24 cellular contexts compared by ENCODE assay signal in genomic region chr6:124997196-124997875, GRCh38. TPM values are rescaled to one million over a fixed set of nuclear protein-coding genes. Genes with fewer than 3 reads are reported as not detected.
A peak's percentile ranks its signal among the peaks of the same experiment; 100 is the strongest.
DNase-seq lines count a peak whose midpoint lies in the region; ATAC-seq, FAIRE-seq and TF ChIP-seq lines count a peak whose summit lies in the region.
"Had no signal": no experiment of that assay in that cellular context is flagged by ENCODE, and none has a peak within 500 bp of the region (broad histone marks: within the 10 kb centered on the region; RNA-seq: fewer than 3 reads in every experiment).

No MANE protein-coding gene starts in this region.

- H3K27ac Mint-ChIP-seq in mesothelial cell of epicardium, result peak overlapping the region; percentile 25
- H3K27ac Mint-ChIP-seq: CD14-positive monocyte, IgD-negative memory B cell had no signal

- CTCF ChIA-PET in GM12878 (lab: Yijun Ruan, JAX), result no interaction called here

- SMC1A ChIA-PET in GM12878 (lab: Charles Lee; ENCODE audit: uncharacterized antibody, unreplicated experiment), result no interaction called here

- H4K91ac ChIP-seq in trophoblast cell (ENCODE audit: low read depth, low read length), result no peak overlapping the region

- H2AK5ac ChIP-seq in trophoblast cell (ENCODE audit: low read length), result no peak overlapping the region

- RAD21 ChIA-PET in GM12878 (lab: Charles Lee; ENCODE audit: unreplicated experiment), result no interaction called here

- in situ Hi-C loops in GM12878 (cut with MboI), result no loop called here

- no TSS peak for BruUV-seq in GM12878 (replicated peaks; lab: Mats Ljungman, UMichigan)

- no peak overlapping the region for H2BK5ac ChIP-seq in trophoblast cell (ENCODE audit: low read depth, low read length, poor library complexity)

- H3K4me1 ChIP-seq in GM12878 (ENCODE audit: control insufficient read depth, insufficient read depth, low read length) (no peaks in the 10 kb centered on the region), trophoblast cell (ENCODE audit: control insufficient read depth in 1 of 2, insufficient read depth in 2 of 2, low read length in 2 of 2) (peaks cover 0 to 4% of the 10 kb centered on the region in 2 experiments), vagina (peaks cover 22% of the 10 kb centered on the region)

- H3K9me3 ChIP-seq in GM12878 (replicated peaks; ENCODE audit: control insufficient read depth, insufficient read depth, low read length) (no peaks in the 10 kb centered on the region), trophoblast cell (ENCODE audit: insufficient read depth, low read depth, low read length) (no peaks in the 10 kb centered on the region), vagina (no peaks in the 10 kb centered on the region)
- H3K9me3 ChIP-seq: BLaER1 had no signal

- H4K12ac ChIP-seq in trophoblast cell (ENCODE audit: low read depth, low read length), result no peak overlapping the region

- no peak for TF ChIP-seq CTCF in D721Med (IDR thresholded peaks at IDR 0.05; ENCODE audit: insufficient read depth, missing control alignments)
- TF ChIP-seq CTCF in GM12878 (IDR thresholded peaks at IDR 0.05 in 2 of 3, conservative IDR thresholded peaks at IDR 0.05 in 1 of 3; ENCODE audit: control insufficient read depth in 2 of 3, extremely low read depth in 1 of 3, insufficient read depth in 1 of 3, low read depth in 3 of 3, low read length in 3 of 3), result no peak
- no peak for TF ChIP-seq CTCF in mesothelial cell of epicardium (IDR thresholded peaks at IDR 0.05; ENCODE audit: unreplicated experiment)
- TF ChIP-seq CTCF in vagina (IDR thresholded peaks at IDR 0.05), result no peak

- FAIRE-seq in D721Med (lab: Jason Lieb, UNC) (peak; percentile 11), GM12878 (lab: Jason Lieb, UNC) (no peak)
- FAIRE-seq: GM12892, GM18507, HepG2 had no signal

- intact Hi-C loops in GM12878 (cut with micrococcal nuclease; ENCODE audit: unreplicated experiment) (no loop called here), vagina (cut with DNase I) (no loop called here)

- H3K4ac ChIP-seq in trophoblast cell (ENCODE audit: low read depth, low read length), result peak overlapping the region; percentile 10

- H3K4me3 ChIP-seq in GM12878 (no peak overlapping the region), trophoblast cell (ENCODE audit: low read depth, low read length) (no peak overlapping the region), vagina (no peak overlapping the region)
- H3K4me3 ChIP-seq: BLaER1 had no signal

- no peak overlapping the region for H3K4me3 Mint-ChIP-seq in mesothelial cell of epicardium
- H3K4me3 Mint-ChIP-seq: CD14-positive monocyte; CD4-positive, alpha-beta memory T cell had no signal

- TF ChIP-seq POLR2A in GM12878 (IDR thresholded peaks at IDR 0.05; ENCODE audit: low read depth, low read length), result no peak
- no peak for TF ChIP-seq POLR2A in vagina (IDR thresholded peaks at IDR 0.05)

- H3K27ac ChIP-seq in GM12878 (ENCODE audit: control insufficient read depth, insufficient read depth), result no peak overlapping the region
- no peak overlapping the region for H3K27ac ChIP-seq in trophoblast cell (ENCODE audit: low read depth, low read length)
- H3K27ac ChIP-seq in vagina, result no peak overlapping the region
- H3K27ac ChIP-seq: BLaER1 had no signal

- no peaks in the 10 kb centered on the region for H3K27me3 Mint-ChIP-seq in mesothelial cell of epicardium (ENCODE audit: low read depth)

- no peak overlapping the region for H2AFZ ChIP-seq in GM12878 (ENCODE audit: control insufficient read depth, low read depth, low read length)
- no peak overlapping the region for H2AFZ ChIP-seq in trophoblast cell (ENCODE audit: insufficient read depth, low read length, poor library complexity)

- no peak overlapping the region for H2BK120ac ChIP-seq in trophoblast cell (ENCODE audit: insufficient read depth, low read length, poor library complexity)

- TF ChIP-seq RAD21 in GM12878 (IDR thresholded peaks at IDR 0.05; ENCODE audit: insufficient read depth, low read depth, low read length), result no peak

- DNase-seq in D721Med (ENCODE audit: insufficient read length, low spot score) (no peak), GM12878 (ENCODE audit: low read depth, low spot score) (no peak), mesothelial cell of epicardium (ENCODE audit: low spot score in 2 of 2, unreplicated experiment in 2 of 2) (no peak), trophoblast cell (peak; percentile 63 to 79), dedifferentiated amniotic fluid mesenchymal stem cell (ENCODE audit: extremely low spot score) (no peak), vagina (ENCODE audit: extremely low spot score in 2 of 2) (no peak)
- DNase-seq: 8988T; CD4-positive, alpha-beta memory T cell; DMS 273 treated with DMSO at 0.1 percent for 48 hours; DMS53; DND-41; EL; GOT3; H7; KG1 had no signal

- H3K18ac ChIP-seq in trophoblast cell (ENCODE audit: low read length), result no peak overlapping the region

- POLR2A ChIA-PET in GM12878 (lab: Charles Lee), result no interaction called here

- H3K36me3 ChIP-seq in GM12878 (ENCODE audit: control insufficient read depth in 2 of 2, insufficient read depth in 2 of 2, low read length in 1 of 2) (no peaks in the 10 kb centered on the region), trophoblast cell (ENCODE audit: control insufficient read depth in 1 of 2, insufficient read depth in 2 of 2, low read length in 2 of 2) (peaks cover 3 to 5% of the 10 kb centered on the region in 2 experiments), vagina (no peaks in the 10 kb centered on the region)
- H3K36me3 ChIP-seq: BLaER1 had no signal

- WGBS in GM12878 (ENCODE audit: insufficient coverage, insufficient replicate concordance, low lambda C conversion rate, missing lambda C conversion rate), result 11% methylated on average over 8 of the region's 8 CpGs
- no CpG with 5 or more reads among the region's 8 CpGs for WGBS in trophoblast cell (ENCODE audit: extremely low coverage, insufficient coverage, insufficient read length)

- no peaks in the 10 kb centered on the region for H3K9me3 Mint-ChIP-seq in mesothelial cell of epicardium
- H3K9me3 Mint-ChIP-seq: CD14-positive monocyte; CD4-positive, alpha-beta memory T cell; IgD-negative memory B cell had no signal

- H3K9ac ChIP-seq in GM12878 (ENCODE audit: control insufficient read depth, insufficient read depth, low read length) (no peak overlapping the region), trophoblast cell (ENCODE audit: low read length) (no peak overlapping the region)
- H3K9ac ChIP-seq: BLaER1 had no signal

- H3K79me2 ChIP-seq in GM12878 (ENCODE audit: control insufficient read depth, insufficient read depth, low read length) (no peaks in the 10 kb centered on the region), trophoblast cell (ENCODE audit: control insufficient read depth, insufficient read depth, low read length, poor library complexity) (no peaks in the 10 kb centered on the region)

- no peak for ATAC-seq in GM12878
- ATAC-seq in GM21737 (IDR thresholded peaks at IDR 0.05; ENCODE audit: unreplicated experiment), result no peak
- no peak for ATAC-seq in HG03025 (IDR thresholded peaks at IDR 0.05; ENCODE audit: low FRiP score, unreplicated experiment)
- ATAC-seq: HCT116, HepG2 had no signal

- no peak overlapping the region for H3K4me2 ChIP-seq in GM12878 (ENCODE audit: control insufficient read depth, insufficient read depth)
- no peak overlapping the region for H3K4me2 ChIP-seq in trophoblast cell (ENCODE audit: low read length)
- H3K4me2 ChIP-seq: BLaER1 had no signal

- no peak overlapping the region for H2BK12ac ChIP-seq in trophoblast cell (ENCODE audit: low read length)

- H3K23ac ChIP-seq in trophoblast cell (ENCODE audit: low read length), result no peak overlapping the region

- no peak for TF ChIP-seq EP300 in GM12878 (IDR thresholded peaks at IDR 0.05; ENCODE audit: borderline replicate concordance in 1 of 2, control insufficient read depth in 1 of 2, low read depth in 2 of 2, low read length in 2 of 2)

- H3K27me3 ChIP-seq in GM12878 (replicated peaks in 1 of 2; ENCODE audit: control insufficient read depth in 2 of 2, insufficient read depth in 2 of 2, low read length in 1 of 2) (no peaks in the 10 kb centered on the region), trophoblast cell (ENCODE audit: insufficient read depth, low read length) (no peaks in the 10 kb centered on the region), vagina (no peaks in the 10 kb centered on the region)
- H3K27me3 ChIP-seq: BLaER1 had no signal

- H3K36me3 Mint-ChIP-seq in mesothelial cell of epicardium, result no peaks in the 10 kb centered on the region
- H3K36me3 Mint-ChIP-seq: CD4-positive, alpha-beta memory T cell; IgD-negative memory B cell had no signal

- H4K8ac ChIP-seq in trophoblast cell (ENCODE audit: low read depth, low read length), result no peak overlapping the region

- no peaks in the 10 kb centered on the region for H4K20me1 ChIP-seq in GM12878 (ENCODE audit: control insufficient read depth, insufficient read depth)
- H4K20me1 ChIP-seq: BLaER1 had no signal

- no peaks in the 10 kb centered on the region for H3K79me1 ChIP-seq in trophoblast cell (ENCODE audit: low read length)

- peaks cover 41% of the 10 kb centered on the region for H3K4me1 Mint-ChIP-seq in mesothelial cell of epicardium
- H3K4me1 Mint-ChIP-seq: CD4-positive, alpha-beta memory T cell had no signal

- no peak overlapping the region for H3K14ac ChIP-seq in trophoblast cell (ENCODE audit: low read length)

RNA-seq across cellular contexts. Expression of gene RNF217, which starts 35.1 kb away (rescaled TPM):
- 0.05 and 0.19 TPM in 2 replicates for total RNA-seq in GM12878 (2013; cell fraction: nucleolus; rRNA removed)
- total RNA-seq in GM12878 (2014; rRNA removed) (under 0.01 TPM in 2 replicates), GM12878 (2014; rRNA removed; fragmentation: Illumina TruSeq; extraction: Trizol) (under 0.01 and 0.04 TPM in 2 replicates), GM12878 (2021) (0.05 and 0.37 TPM in 2 replicates), mesothelial cell of epicardium (49.8 to 54.9 TPM (median 51.1 TPM) in 3 replicates), vagina (26.0 TPM)
- polyA plus RNA-seq in GM12878 (2011; ENCODE audit: low read depth), result not detected
- polyA plus RNA-seq in GM12878 (2011; rRNA removed) (11.7 and 14.2 TPM in 2 replicates), GM12878 (2014; fragmentation: Illumina TruSeq; extraction: Trizol) (0.10 TPM in 1 of 2 replicates, not detected in the other), GM12878 (2014; fragmentation: Nextera tagmentation; extraction: Ambion mirVana) (under 1 TPM in 1 of 2 experiments, not detected in 1; under 0.01 TPM), GM12878 (2014; rRNA removed) (0.04 and 0.28 TPM in 2 replicates), GM12878 (2016; fragmentation: Nextera tagmentation; extraction: Ambion mirVana) (not detected)
- polyA plus RNA-seq in GM12878 (2011; cell fraction: cytosol; rRNA removed), result 5.8 and 5.9 TPM in 2 replicates
- 24.6 and 24.8 TPM in 2 replicates for polyA plus RNA-seq in GM12878 (2011; cell fraction: nucleus; rRNA removed)
- polyA plus RNA-seq in GM12878 (2012), result 0.04 and 0.08 TPM in 2 replicates
- 23.7 and 29.5 TPM in 2 replicates for polyA minus RNA-seq in GM12878 (2011; rRNA and poly(A)+ RNA removed)
- polyA minus RNA-seq in GM12878 (2011; cell fraction: cytosol; rRNA and poly(A)+ RNA removed), result 9.2 and 15.8 TPM in 2 replicates
- 18.9 and 29.5 TPM in 2 replicates for polyA minus RNA-seq in GM12878 (2011; cell fraction: nucleus; rRNA and poly(A)+ RNA removed)
- 43.5 and 44.6 TPM in 2 replicates for polyA plus RNA-seq in trophoblast cell (2013)
- polyA plus RNA-seq: IgD-negative memory B cell had no signal

Comparison
In these comparisons a context has a peak if more than half of its experiments do, and no peak if none do; other contexts are left out.
1. DNase-seq: peak in trophoblast cell (2 of 2); none in D721Med (single experiment), GM12878 (single experiment), mesothelial cell of epicardium (0 of 2), dedifferentiated amniotic fluid mesenchymal stem cell (single experiment) and vagina (0 of 2).
2. RNA of gene RNF217, which starts 35.1 kb away (total RNA-seq): 49.8 to 54.9 TPM in mesothelial cell of epicardium and 26.0 TPM in vagina (single experiment); under 0.01 to 0.37 TPM in GM12878; every median in the first group is over 10 times any median in the second.